Comparison of ENCODE assay signal across 8 cellular contexts in genomic region chr12:131860472-131861260, GRCh38. TPM values are rescaled to one million over a fixed set of nuclear protein-coding genes. Genes with fewer than 3 reads are reported as not detected.
DNase-seq lines count a peak whose midpoint lies in the region; TF ChIP-seq lines count a peak whose summit lies in the region.

No MANE protein-coding gene starts in this region.

- WGBS in SK-N-SH (ENCODE audit: low lambda C conversion rate): 55% methylated on average over 20 of the region's 22 CpGs
- 25% methylated on average over 22 of the region's 22 CpGs for WGBS in prostate gland

- CTCF ChIA-PET in CD8-positive, alpha-beta memory T cell (lab: Charles Lee): no interaction called here
- CTCF ChIA-PET in SK-N-SH (lab: Yijun Ruan, JAX): no interaction called here

- H3K27me3 Mint-ChIP-seq in CD8-positive, alpha-beta memory T cell: peaks cover 9 to 11% of the 10 kb centered on the region in 2 donors
- no peaks in the 10 kb centered on the region for H3K27me3 Mint-ChIP-seq in activated T-helper 2 cell treated with anti-CD3 and anti-CD28 coated beads, Interferon-gamma antibody, Interleukin-2, Interleukin-4, amounts not matched to agents 10 μg/mL and 5 μg/mL and 100 μg/mL, durations not matched to agents 14 hours and 24 hours and 36 hours (ENCODE audit: low read depth)

- peaks cover 0 to 8% (median 3%) of the 10 kb centered on the region in 3 donors for H3K4me1 Mint-ChIP-seq in CD8-positive, alpha-beta memory T cell
- H3K4me1 Mint-ChIP-seq in activated T-helper 2 cell treated with anti-CD3 and anti-CD28 coated beads, Interferon-gamma antibody, Interleukin-2, Interleukin-4, amounts not matched to agents 10 μg/mL and 5 μg/mL and 100 μg/mL, durations not matched to agents 14 hours and 24 hours and 36 hours (ENCODE audit: low read depth): peaks cover 2% of the 10 kb centered on the region

- no peak overlapping the region for H3K9ac ChIP-seq in SK-N-SH

- no peaks in the 10 kb centered on the region for H3K79me2 ChIP-seq in SK-N-SH (ENCODE audit: insufficient read depth)

- no peak for TF ChIP-seq RAD21 in Ishikawa (IDR thresholded peaks at IDR 0.05; ENCODE audit: low read depth)
- no peak for TF ChIP-seq RAD21 in SK-N-SH (IDR thresholded peaks at IDR 0.05; ENCODE audit: low read length)

- POLR2A ChIA-PET in CD8-positive, alpha-beta memory T cell (lab: Charles Lee): no interaction called here
- POLR2A ChIA-PET in SK-N-SH (lab: Yijun Ruan, JAX): no interaction called here

- no peaks in the 10 kb centered on the region for H3K36me3 Mint-ChIP-seq in CD8-positive, alpha-beta memory T cell
- H3K36me3 Mint-ChIP-seq in activated T-helper 2 cell treated with anti-CD3 and anti-CD28 coated beads, Interferon-gamma antibody, Interleukin-2, Interleukin-4, amounts not matched to agents 10 μg/mL and 5 μg/mL and 100 μg/mL, durations not matched to agents 14 hours and 24 hours and 36 hours (ENCODE audit: low read depth): no peaks in the 10 kb centered on the region

- H3K27ac Mint-ChIP-seq in CD8-positive, alpha-beta memory T cell: peak overlapping the region in 3 of 8 donors; percentile 17 to 43 (median 24)
- no peak overlapping the region for H3K27ac Mint-ChIP-seq in activated T-helper 2 cell treated with anti-CD3 and anti-CD28 coated beads, Interferon-gamma antibody, Interleukin-2, Interleukin-4, amounts not matched to agents 10 μg/mL and 5 μg/mL and 100 μg/mL, durations not matched to agents 14 hours and 24 hours and 36 hours

- DNase-seq in CD8-positive, alpha-beta memory T cell: no peak
- DNase-seq in SK-N-SH: peak; percentile 69
- DNase-seq in foreskin fibroblast: peak; percentile 42 to 80
- DNase-seq in posterior vena cava (ENCODE audit: low spot score): peak; percentile 88
- no peak for DNase-seq in G401 (ENCODE audit: low spot score)
- no peak for DNase-seq in prostate gland (ENCODE audit: low spot score)
- no peak for DNase-seq in activated T-helper 2 cell treated with anti-CD3 and anti-CD28 coated beads, Interferon-gamma antibody, Interleukin-2, Interleukin-4, amounts not matched to agents 10 μg/mL and 5 μg/mL and 100 μg/mL, durations not matched to agents 14 hours and 24 hours and 36 hours (ENCODE audit: low spot score)

- intact Hi-C loops in posterior vena cava (cut with DNase I) (no loop called here), prostate gland (cut with DNase I) (no loop called here)
- intact Hi-C loops in activated T-helper 2 cell treated with anti-CD3 and anti-CD28 coated beads, Interferon-gamma antibody, Interleukin-2, Interleukin-4, amounts not matched to agents 10 μg/mL and 5 μg/mL and 100 μg/mL, durations not matched to agents 14 hours and 24 hours and 36 hours (cut with micrococcal nuclease): no loop called here

- in situ Hi-C loops in G401 (cut with HindIII; ENCODE audit: low sequenced_read_pairs): no loop called here

- no peak overlapping the region for H3K4me2 ChIP-seq in SK-N-SH

- no peaks in the 10 kb centered on the region for H4K20me1 ChIP-seq in SK-N-SH (ENCODE audit: insufficient read depth)

- TF ChIP-seq EP300 in Ishikawa (IDR thresholded peaks at IDR 0.05; ENCODE audit: borderline replicate concordance) (peak; percentile 67; the same call in 1 of the 2 replicates), SK-N-SH (IDR thresholded peaks at IDR 0.05; ENCODE audit: borderline replicate concordance in 1 of 2, low read depth in 1 of 2, low read length in 1 of 2) (no peak)

- H3K27ac ChIP-seq in CD8-positive, alpha-beta memory T cell (ENCODE audit: low read depth, low read length): peak overlapping the region; percentile 43
- no peak overlapping the region; a peak in 1 of 4 replicates for H3K27ac ChIP-seq in SK-N-SH (ENCODE audit: low read depth in 2 of 2, low read length in 1 of 2)
- no peak overlapping the region for H3K27ac ChIP-seq in prostate gland

- H3K9me3 Mint-ChIP-seq in CD8-positive, alpha-beta memory T cell: no peaks in the 10 kb centered on the region
- H3K9me3 Mint-ChIP-seq in activated T-helper 2 cell treated with anti-CD3 and anti-CD28 coated beads, Interferon-gamma antibody, Interleukin-2, Interleukin-4, amounts not matched to agents 10 μg/mL and 5 μg/mL and 100 μg/mL, durations not matched to agents 14 hours and 24 hours and 36 hours: no peaks in the 10 kb centered on the region

- H3K4me3 Mint-ChIP-seq in CD8-positive, alpha-beta memory T cell: no peak overlapping the region
- H3K4me3 Mint-ChIP-seq in activated T-helper 2 cell treated with anti-CD3 and anti-CD28 coated beads, Interferon-gamma antibody, Interleukin-2, Interleukin-4, amounts not matched to agents 10 μg/mL and 5 μg/mL and 100 μg/mL, durations not matched to agents 14 hours and 24 hours and 36 hours (ENCODE audit: low read depth): no peak overlapping the region

- no peaks in the 10 kb centered on the region for H3F3A ChIP-seq in SK-N-SH (replicated peaks; ENCODE audit: insufficient read depth)

- TF ChIP-seq POLR2A in prostate gland (IDR thresholded peaks at IDR 0.05): no peak

- TF ChIP-seq CTCF in SK-N-SH (IDR thresholded peaks at IDR 0.05) (no peak), foreskin fibroblast (IDR thresholded peaks at IDR 0.05; ENCODE audit: low read depth, low read length) (no peak), prostate gland (IDR thresholded peaks at IDR 0.05) (no peak)

- H3K4me1 ChIP-seq in CD8-positive, alpha-beta memory T cell (ENCODE audit: insufficient read depth, low read length): no peaks in the 10 kb centered on the region
- peaks cover 0 to 29% of the 10 kb centered on the region in 2 experiments; a peak in 1 of 4 replicates for H3K4me1 ChIP-seq in SK-N-SH (ENCODE audit: control insufficient read depth in 1 of 2, insufficient read depth in 2 of 2, low read depth in 1 of 2, low read length in 1 of 2)
- H3K4me1 ChIP-seq in prostate gland (replicated peaks): no peaks in the 10 kb centered on the region

- H3K27me3 ChIP-seq in CD8-positive, alpha-beta memory T cell (ENCODE audit: insufficient read depth, low read length, poor library complexity, severe bottlenecking): no peaks in the 10 kb centered on the region
- H3K27me3 ChIP-seq in SK-N-SH (ENCODE audit: insufficient read depth): no peaks in the 10 kb centered on the region
- H3K27me3 ChIP-seq in prostate gland (replicated peaks; ENCODE audit: insufficient read depth): no peaks in the 10 kb centered on the region

- H3K9me3 ChIP-seq in CD8-positive, alpha-beta memory T cell (ENCODE audit: low read length): no peaks in the 10 kb centered on the region
- no peaks in the 10 kb centered on the region for H3K9me3 ChIP-seq in SK-N-SH
- no peaks in the 10 kb centered on the region for H3K9me3 ChIP-seq in prostate gland

- H3K4me3 ChIP-seq in CD8-positive, alpha-beta memory T cell (ENCODE audit: low read length): no peak overlapping the region
- H3K4me3 ChIP-seq in SK-N-SH (ENCODE audit: low read depth in 2 of 2, low read length in 1 of 2): no peak overlapping the region
- H3K4me3 ChIP-seq in foreskin fibroblast (ENCODE audit: low read depth in 1 of 2, low read length in 2 of 2): peak overlapping the region in 1 of 2 donors; percentile 10
- no peak overlapping the region for H3K4me3 ChIP-seq in prostate gland

- H2AFZ ChIP-seq in SK-N-SH (ENCODE audit: low read depth): no peak overlapping the region

- H3K36me3 ChIP-seq in CD8-positive, alpha-beta memory T cell (ENCODE audit: insufficient read depth, low read length): no peaks in the 10 kb centered on the region
- H3K36me3 ChIP-seq in SK-N-SH (replicated peaks in 1 of 2; ENCODE audit: control insufficient read depth in 1 of 2, insufficient read depth in 2 of 2, low read length in 1 of 2) (no peaks in the 10 kb centered on the region), prostate gland (no peaks in the 10 kb centered on the region)

- H3K9me2 ChIP-seq in SK-N-SH: no peaks in the 10 kb centered on the region

TF ChIP-seq in Ishikawa, 13 proteins besides CTCF, POLR2A, EP300 and RAD21 (continues in another document):
- TF ChIP-seq ZBTB7A (IDR thresholded peaks at IDR 0.05; ENCODE audit: low read depth) (no peak), TCF12 (IDR thresholded peaks at IDR 0.05; ENCODE audit: low read depth) (peak; percentile 40; the same call in 1 of the 2 replicates), EGR1 (IDR thresholded peaks at IDR 0.05) (no peak), CREB1 (IDR thresholded peaks at IDR 0.05; ENCODE audit: low read depth) (no peak), TAF1 (IDR thresholded peaks at IDR 0.05; ENCODE audit: low read depth) (no peak), TEAD4 (IDR thresholded peaks at IDR 0.05) (no peak)

TF ChIP-seq in SK-N-SH, 30 proteins besides CTCF, POLR2A, EP300 and RAD21 (continues in another document):
- TF ChIP-seq NFIC (IDR thresholded peaks at IDR 0.05; ENCODE audit: borderline replicate concordance): no peak
- TF ChIP-seq TEAD4 (IDR thresholded peaks at IDR 0.05; ENCODE audit: borderline replicate concordance, insufficient read depth): no peak
- no peak for TF ChIP-seq SMC3 (IDR thresholded peaks at IDR 0.05; ENCODE audit: low read depth, low read length)

RNA-seq across cellular contexts. Expression of gene MMP17, which starts 32.5 kb away (rescaled TPM):
- under 1 TPM in 1 of 2 experiments, not detected in 1; 0.29 TPM for total RNA-seq in CD8-positive, alpha-beta memory T cell
- not detected for polyA plus RNA-seq in CD8-positive, alpha-beta memory T cell
- polyA plus RNA-seq in SK-N-SH (2012; rRNA removed): 13.5 and 14.0 TPM in 2 replicates
- polyA plus RNA-seq in SK-N-SH (2012; cell fraction: cytosol; rRNA removed): 4.0 and 8.7 TPM in 2 replicates
- 27.4 and 35.0 TPM in 2 replicates for polyA plus RNA-seq in SK-N-SH (2012; cell fraction: nucleus; rRNA removed)
- total RNA-seq in posterior vena cava: 1 to 10 TPM; 4.3 to 5.8 TPM
- 2.0 and 3.4 TPM in 2 replicates for total RNA-seq in G401 (2014; rRNA removed; shearing (Covaris generic))
- 10 to 100 TPM in 1 of 2 donors, 1 to 10 TPM in 1; 1.1 to 35.7 TPM for total RNA-seq in prostate gland
- 0.25 and 0.62 TPM in 2 replicates for total RNA-seq in activated T-helper 2 cell treated with anti-CD3 and anti-CD28 coated beads, Interferon-gamma antibody, Interleukin-2, Interleukin-4, amounts not matched to agents 10 μg/mL and 5 μg/mL and 100 μg/mL, durations not matched to agents 14 hours and 24 hours and 36 hours

RNA-seq across cellular contexts. Expression of gene ULK1, which starts 33.8 kb away (rescaled TPM):
- 10 to 100 TPM; 18.7 to 22.8 TPM for total RNA-seq in CD8-positive, alpha-beta memory T cell
- 0.98 TPM for polyA plus RNA-seq in CD8-positive, alpha-beta memory T cell
- 6.0 and 10.7 TPM in 2 replicates for polyA plus RNA-seq in SK-N-SH (2012; rRNA removed)
- polyA plus RNA-seq in SK-N-SH (2012; cell fraction: cytosol; rRNA removed): 4.0 and 5.9 TPM in 2 replicates
- polyA plus RNA-seq in SK-N-SH (2012; cell fraction: nucleus; rRNA removed): 56.6 and 64.4 TPM in 2 replicates
- total RNA-seq in posterior vena cava (10 to 100 TPM; 23.0 to 23.8 TPM), prostate gland (10 to 100 TPM; 26.2 to 62.5 TPM)
- total RNA-seq in G401 (2014; rRNA removed; shearing (Covaris generic)): 2.3 and 11.1 TPM in 2 replicates
- total RNA-seq in activated T-helper 2 cell treated with anti-CD3 and anti-CD28 coated beads, Interferon-gamma antibody, Interleukin-2, Interleukin-4, amounts not matched to agents 10 μg/mL and 5 μg/mL and 100 μg/mL, durations not matched to agents 14 hours and 24 hours and 36 hours: 28.0 and 30.2 TPM in 2 replicates

Comparison
In these comparisons a context has a peak if more than half of its experiments do, and no peak if none do; other contexts are left out.
1. DNase-seq: peak in SK-N-SH (single experiment), foreskin fibroblast (2 of 2) and posterior vena cava (single experiment); none in CD8-positive, alpha-beta memory T cell (0 of 5), G401 (single experiment), prostate gland (single experiment) and activated T-helper 2 cell treated with anti-CD3 and anti-CD28 coated beads, Interferon-gamma antibody, Interleukin-2, Interleukin-4, amounts not matched to agents 10 μg/mL and 5 μg/mL and 100 μg/mL, durations not matched to agents 14 hours and 24 hours and 36 hours (single experiment).